20 cellular contexts compared by ENCODE assay signal in the genomic region with DNA sequence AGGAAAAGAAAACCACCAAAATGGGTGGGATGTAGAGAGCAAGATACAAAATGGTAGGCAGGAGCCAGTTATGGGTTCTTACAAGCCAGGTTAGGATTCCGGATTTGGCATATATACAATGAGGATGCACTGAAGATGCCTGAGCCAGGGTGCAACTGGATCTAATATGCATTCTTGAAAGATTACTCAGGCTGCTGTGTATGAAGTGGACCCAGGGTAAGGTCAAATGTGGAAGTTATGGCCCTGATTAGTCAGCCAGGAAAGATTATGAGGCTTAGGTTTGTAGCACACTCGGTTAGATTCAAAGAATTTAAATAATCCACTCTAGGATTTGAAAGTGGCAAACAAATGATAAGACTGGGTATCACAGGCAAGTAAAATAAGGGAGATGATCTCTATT.
DNase-seq lines count a peak whose midpoint lies in the region; ATAC-seq, FAIRE-seq and TF ChIP-seq lines count a peak whose summit lies in the region.
"Had no signal": no experiment of that assay in that cellular context is flagged by ENCODE, and none has a peak within 500 bp of the region (broad histone marks: within the 10 kb centered on the region; RNA-seq: fewer than 3 reads in every experiment).

No MANE protein-coding gene starts in this region.

- H3K27me3 ChIP-seq in RWPE2 (ENCODE audit: insufficient read depth, poor library complexity, severe bottlenecking) (no peaks in the 10 kb centered on the region), fibroblast of lung (ENCODE audit: control insufficient read depth, insufficient read depth, low read length) (no peaks in the 10 kb centered on the region), skeletal muscle satellite cell (ENCODE audit: control insufficient read depth, insufficient read depth, low read length) (no peaks in the 10 kb centered on the region), right lobe of liver (no peaks in the 10 kb centered on the region), dorsolateral prefrontal cortex (no peaks in the 10 kb centered on the region)
- H3K27me3 ChIP-seq: upper lobe of left lung had no signal

- H3K9ac ChIP-seq in fibroblast of lung (ENCODE audit: insufficient read depth, low read length), result no peak overlapping the region
- no peak overlapping the region for H3K9ac ChIP-seq in skeletal muscle satellite cell (ENCODE audit: low read depth, low read length)

- intact Hi-C loops in right lobe of liver (cut with DNase I), result no loop called here
- intact Hi-C loops in dorsolateral prefrontal cortex (cut with DNase I), result no loop called here

- H3K4me1 ChIP-seq in RWPE2 (ENCODE audit: insufficient read depth, poor library complexity, severe bottlenecking) (peaks cover 11% of the 10 kb centered on the region), fibroblast of lung (ENCODE audit: control insufficient read depth, extremely low read depth, insufficient read depth, low read length) (no peaks in the 10 kb centered on the region), skeletal muscle satellite cell (ENCODE audit: control insufficient read depth, insufficient read depth, low read length) (peaks cover 14% of the 10 kb centered on the region), right lobe of liver (no peaks in the 10 kb centered on the region)
- H3K4me1 ChIP-seq: upper lobe of left lung had no signal

- 49% methylated on average over 2 of the region's 2 CpGs for WGBS in right lobe of liver (ENCODE audit: insufficient coverage, low coverage, low lambda C conversion rate, missing lambda C conversion rate)

- FAIRE-seq in H54 (lab: Jason Lieb, UNC), result peak; percentile 57

- no peak for TF ChIP-seq CTCF in RWPE2 (IDR thresholded peaks at IDR 0.05; ENCODE audit: poor library complexity, severe bottlenecking)
- no peak for TF ChIP-seq CTCF in fibroblast of lung (conservative IDR thresholded peaks at IDR 0.05 in 1 of 2, IDR thresholded peaks at IDR 0.05 in 1 of 2; ENCODE audit: low read depth in 1 of 2, low read length in 2 of 2)
- no peak for TF ChIP-seq CTCF in right lobe of liver (IDR thresholded peaks at IDR 0.05)
- no peak for TF ChIP-seq CTCF in dorsolateral prefrontal cortex (IDR thresholded peaks at IDR 0.05 in 54 of 56, conservative IDR thresholded peaks at IDR 0.05 in 2 of 56; ENCODE audit: low read depth in 1 of 56, partially characterized antibody in 56 of 56)

- H3K9me3 ChIP-seq in RWPE2 (ENCODE audit: severe bottlenecking) (no peaks in the 10 kb centered on the region), fibroblast of lung (ENCODE audit: control insufficient read depth, insufficient read depth, low read depth, low read length) (no peaks in the 10 kb centered on the region), skeletal muscle satellite cell (replicated peaks; ENCODE audit: low read length) (no peaks in the 10 kb centered on the region), right lobe of liver (no peaks in the 10 kb centered on the region)
- H3K9me3 ChIP-seq: upper lobe of left lung had no signal

- H3K4me3 ChIP-seq in RWPE2 (ENCODE audit: severe bottlenecking), result no peak overlapping the region
- no peak overlapping the region for H3K4me3 ChIP-seq in fibroblast of lung (replicated peaks in 1 of 4; ENCODE audit: control extremely low read depth in 1 of 4, insufficient read depth in 1 of 4, low read depth in 3 of 4, low read length in 4 of 4)
- H3K4me3 ChIP-seq in skeletal muscle satellite cell (ENCODE audit: low read length), result no peak overlapping the region
- no peak overlapping the region for H3K4me3 ChIP-seq in right lobe of liver
- no peak overlapping the region for H3K4me3 ChIP-seq in dorsolateral prefrontal cortex
- H3K4me3 ChIP-seq: upper lobe of left lung had no signal

- no peak overlapping the region for H3K27ac ChIP-seq in RWPE2 (ENCODE audit: poor library complexity, severe bottlenecking)
- no peak overlapping the region for H3K27ac ChIP-seq in fibroblast of lung (ENCODE audit: insufficient read depth, low read length)
- H3K27ac ChIP-seq in right lobe of liver, result no peak overlapping the region
- H3K27ac ChIP-seq in dorsolateral prefrontal cortex, result no peak overlapping the region
- H3K27ac ChIP-seq: epithelial cell of prostate, upper lobe of left lung had no signal

- peak overlapping the region; percentile 44 for H3K4me2 ChIP-seq in fibroblast of lung (ENCODE audit: extremely low read depth, insufficient read depth, low read length)
- H3K4me2 ChIP-seq in skeletal muscle satellite cell (ENCODE audit: low read length), result peak overlapping the region; percentile 16

- H3K36me3 ChIP-seq in RWPE2 (ENCODE audit: low read depth) (no peaks in the 10 kb centered on the region), fibroblast of lung (ENCODE audit: control insufficient read depth, insufficient read depth, low read length) (no peaks in the 10 kb centered on the region), skeletal muscle satellite cell (ENCODE audit: insufficient read depth, low read length) (no peaks in the 10 kb centered on the region), right lobe of liver (no peaks in the 10 kb centered on the region)
- H3K36me3 ChIP-seq: upper lobe of left lung had no signal

- DNase-seq in H54 (ENCODE audit: insufficient read length, low spot score) (peak; percentile 16), RWPE2 (ENCODE audit: low spot score) (no peak), fibroblast of lung (ENCODE audit: low read depth in 2 of 2) (peak; percentile 34 to 44), right lobe of liver (no peak), activated gamma-delta T cell (lab: John Stamatoyannopoulos, UW) (no peak), dorsolateral prefrontal cortex (no peak)
- DNase-seq: activated CD8-positive, alpha-beta memory T cell treated with anti-CD3 and anti-CD28 coated beads, Interleukin-2, amount 10 ng/mL, durations not matched to agents 7 days and 5 days; activated naive CD4-positive, alpha-beta T cell treated with anti-CD3 and anti-CD28 coated beads for 36 hours; CD4-positive, alpha-beta T cell; central memory CD4-positive, alpha-beta T cell; natural killer cell; NCI-H1105 treated with DMSO at 0.1 percent for 48 hours; NCI-H446; retina; stimulated activated CD4-positive, alpha-beta T cell treated with anti-CD3 and anti-CD28 coated beads, Interleukin-4, amount 100 ng/mL, for 1 hour; upper lobe of left lung had no signal

- H4K20me1 ChIP-seq in fibroblast of lung (ENCODE audit: control insufficient read depth, extremely low read depth, insufficient read depth, low read length), result no peaks in the 10 kb centered on the region

- H2AFZ ChIP-seq in fibroblast of lung (ENCODE audit: low read length), result no peak overlapping the region

- ATAC-seq in RWPE2 (ENCODE audit: low read depth) (peak; percentile 91), right lobe of liver (no peak)
- no peak for ATAC-seq in activated CD4-positive, CD25-positive, alpha-beta regulatory T cell treated with anti-CD3 and anti-CD28 coated beads, Interleukin-2, amount 50 U/mL, for 24 hours
- ATAC-seq: activated CD8-positive, alpha-beta memory T cell treated with anti-CD3 and anti-CD28 coated beads, Interleukin-2, amount 10 ng/mL, durations not matched to agents 7 days and 5 days; natural killer cell; WTC11 had no signal

- TF ChIP-seq POLR2A in H54 (IDR thresholded peaks at IDR 0.05; ENCODE audit: low read depth, low read length) (no peak), right lobe of liver (IDR thresholded peaks at IDR 0.05) (no peak)

- H3K79me2 ChIP-seq in fibroblast of lung (ENCODE audit: control insufficient read depth, insufficient read depth, low read length), result no peaks in the 10 kb centered on the region

Comparison
In these comparisons a context has a peak if more than half of its experiments do, and no peak if none do; other contexts are left out.
1. DNase-seq: peak in H54 (single experiment) and fibroblast of lung (2 of 2); none in RWPE2 (single experiment), right lobe of liver (0 of 3), activated gamma-delta T cell (single experiment) and dorsolateral prefrontal cortex (0 of 10).